Comparison of ENCODE assay signal across 16 cellular contexts in genomic region chr3:14429689-14430452, GRCh38. TPM values are rescaled to one million over a fixed set of nuclear protein-coding genes. Genes with fewer than 3 reads are reported as not detected.
A peak's percentile ranks its signal among the peaks of the same experiment; 100 is the strongest.
DNase-seq lines count a peak whose midpoint lies in the region; ATAC-seq, FAIRE-seq and TF ChIP-seq lines count a peak whose summit lies in the region.
"Had no signal": no experiment of that assay in that cellular context is flagged by ENCODE, and none has a peak within 500 bp of the region (broad histone marks: within the 10 kb centered on the region; RNA-seq: fewer than 3 reads in every experiment).

No MANE protein-coding gene starts in this region.

- TF ChIP-seq RAD21 in K562 (CRISPR knock-in tag; conservative IDR thresholded peaks at IDR 0.05 in 1 of 2, IDR thresholded peaks at IDR 0.05 in 1 of 2), result no peak

- H3K4me1 ChIP-seq in OCI-LY1 (ENCODE audit: insufficient read depth, low read length, severe bottlenecking), result peaks cover 99% of the 10 kb centered on the region
- H3K4me1 ChIP-seq in K562 (replicated peaks in 1 of 2; ENCODE audit: control insufficient read depth in 2 of 2, insufficient read depth in 2 of 2, low read length in 2 of 2), result peaks cover 50 to 57% of the 10 kb centered on the region in 2 experiments
- H3K4me1 ChIP-seq in psoas muscle, result peaks cover 83% of the 10 kb centered on the region
- H3K4me1 ChIP-seq: testis had no signal

- TF ChIP-seq EP300 in K562 (IDR thresholded peaks at IDR 0.05; ENCODE audit: low read length), result peak; percentile 50; the same call in 1 of the 2 replicates

- peak overlapping the region; percentile 19 for H3K4me3 Mint-ChIP-seq in T-helper 1 cell treated with Interleukin-12 subunit alpha and Interleukin-12 subunit beta and Interleukin-4 antibody, amounts not matched to agents 30 μg/mL and 1 μg/mL, for 36 hours

- FAIRE-seq in K562 (lab: Jason Lieb, UNC), result no peak
- FAIRE-seq: colon, H1 had no signal

- H3K36me3 Mint-ChIP-seq in T-helper 1 cell treated with Interleukin-12 subunit alpha and Interleukin-12 subunit beta and Interleukin-4 antibody, amounts not matched to agents 30 μg/mL and 1 μg/mL, for 36 hours (ENCODE audit: low read depth), result peaks cover 7% of the 10 kb centered on the region

- H3F3A ChIP-seq in OCI-LY1 (ENCODE audit: insufficient read depth, low read length), result no peaks in the 10 kb centered on the region; the same call in 1 of the 2 replicates

- no peaks in the 10 kb centered on the region for H3K36me3 ChIP-seq in OCI-LY1 (ENCODE audit: insufficient read depth, low read length)
- peaks cover 89% of the 10 kb centered on the region; the same call in 2 of the 3 replicates for H3K36me3 ChIP-seq in K562 (ENCODE audit: control insufficient read depth, insufficient read depth, low read length)
- no peaks in the 10 kb centered on the region for H3K36me3 ChIP-seq in psoas muscle (ENCODE audit: insufficient read depth in 1 of 2, low read depth in 1 of 2)

- H3K9ac ChIP-seq in OCI-LY1 (ENCODE audit: low read length) (peak overlapping the region; percentile 0; the same call in 1 of the 2 replicates), K562 (ENCODE audit: insufficient read depth in 1 of 2, low read depth in 2 of 2, low read length in 2 of 2) (peak overlapping the region in 1 of 2 experiments; percentile 49; a peak in 1 of 4 replicates)

- ATAC-seq in K562, result no peak
- ATAC-seq in psoas muscle, result no peak

- H3K9me1 ChIP-seq in K562 (ENCODE audit: control insufficient read depth, insufficient read depth, low read length), result peaks cover 10% of the 10 kb centered on the region

- H3K9me3 ChIP-seq in OCI-LY1 (ENCODE audit: low read length), result no peaks in the 10 kb centered on the region
- H3K9me3 ChIP-seq in K562 (replicated peaks; ENCODE audit: control insufficient read depth, insufficient read depth, low read depth, low read length), result no peaks in the 10 kb centered on the region
- H3K9me3 ChIP-seq in psoas muscle, result no peaks in the 10 kb centered on the region
- H3K9me3 ChIP-seq: testis had no signal

- H4K20me1 ChIP-seq in OCI-LY1 (ENCODE audit: insufficient read depth, low read length) (no peaks in the 10 kb centered on the region), K562 (replicated peaks; ENCODE audit: control insufficient read depth, insufficient read depth, low read length) (peaks cover 27% of the 10 kb centered on the region)

- H3K27ac Mint-ChIP-seq in T-helper 1 cell treated with Interleukin-12 subunit alpha and Interleukin-12 subunit beta and Interleukin-4 antibody, amounts not matched to agents 30 μg/mL and 1 μg/mL, for 36 hours, result peak overlapping the region; percentile 82

- no peak for TF ChIP-seq POLR2A in K562 (conservative IDR thresholded peaks at IDR 0.05)

- no peaks in the 10 kb centered on the region for H3K27me3 Mint-ChIP-seq in T-helper 1 cell treated with Interleukin-12 subunit alpha and Interleukin-12 subunit beta and Interleukin-4 antibody, amounts not matched to agents 30 μg/mL and 1 μg/mL, for 36 hours (ENCODE audit: low read depth)

- H3K4me2 ChIP-seq in OCI-LY1 (ENCODE audit: low read length) (no peak overlapping the region; the same call in 1 of the 2 replicates), K562 (ENCODE audit: insufficient read depth, low read length) (no peak overlapping the region)

- H2AFZ ChIP-seq in OCI-LY1 (ENCODE audit: low read length) (no peak overlapping the region), K562 (ENCODE audit: low read depth, low read length) (no peak overlapping the region)

- H3K27ac ChIP-seq in OCI-LY1 (ENCODE audit: low read depth, low read length, poor library complexity, severe bottlenecking), result peak overlapping the region; percentile 96
- H3K27ac ChIP-seq in K562 (ENCODE audit: extremely low read depth, low read depth, low read length), result peak overlapping the region; percentile 7; the same call in 1 of the 3 replicates
- peak overlapping the region; percentile 86 for H3K27ac ChIP-seq in psoas muscle
- H3K27ac ChIP-seq: 22Rv1, testis had no signal

- H3K79me2 ChIP-seq in OCI-LY1 (ENCODE audit: insufficient read depth, low read length) (0 out of 2 replicates have a peak, but pooled peaks cover 4% of the 10 kb centered on the region), K562 (ENCODE audit: control insufficient read depth, insufficient read depth, low read length) (peaks cover 99% of the 10 kb centered on the region)

- CTCF ChIA-PET in K562 (lab: Yijun Ruan, JAX; ENCODE audit: low intra/inter-chr PET ratio), result no interaction called here

- no peaks in the 10 kb centered on the region for H3K9me3 Mint-ChIP-seq in T-helper 1 cell treated with Interleukin-12 subunit alpha and Interleukin-12 subunit beta and Interleukin-4 antibody, amounts not matched to agents 30 μg/mL and 1 μg/mL, for 36 hours

- in situ Hi-C loops in K562 (cut with MboI), result no loop called here

- no peaks in the 10 kb centered on the region for H3K27me3 ChIP-seq in OCI-LY1 (ENCODE audit: insufficient read depth, low read length)
- no peaks in the 10 kb centered on the region for H3K27me3 ChIP-seq in K562 (ENCODE audit: control insufficient read depth in 2 of 2, insufficient read depth in 2 of 2, low read length in 2 of 2)
- no peaks in the 10 kb centered on the region for H3K27me3 ChIP-seq in psoas muscle (ENCODE audit: insufficient read depth in 3 of 3, low read length in 2 of 3)
- H3K27me3 ChIP-seq: testis had no signal

- no peak for TF ChIP-seq CTCF in OCI-LY1 (IDR thresholded peaks at IDR 0.05; ENCODE audit: low read length)
- no peak for TF ChIP-seq CTCF in K562 (IDR thresholded peaks at IDR 0.05 in 2 of 3, conservative IDR thresholded peaks at IDR 0.05 in 1 of 3; ENCODE audit: insufficient read depth in 2 of 3, low read depth in 1 of 3, low read length in 3 of 3)
- TF ChIP-seq CTCF in psoas muscle (IDR thresholded peaks at IDR 0.05), result no peak

- H3K4me1 Mint-ChIP-seq in T-helper 1 cell treated with Interleukin-12 subunit alpha and Interleukin-12 subunit beta and Interleukin-4 antibody, amounts not matched to agents 30 μg/mL and 1 μg/mL, for 36 hours (ENCODE audit: low read depth), result peaks cover 85% of the 10 kb centered on the region

- H3K4me3 ChIP-seq in OCI-LY1 (ENCODE audit: low read depth, low read length, poor library complexity, severe bottlenecking) (no peak overlapping the region), K562 (no peak overlapping the region), psoas muscle (no peak overlapping the region)
- H3K4me3 ChIP-seq: testis had no signal

- no TSS peak for BruUV-seq in K562 (replicated peaks; lab: Mats Ljungman, UMichigan)

- H3K9me2 ChIP-seq in OCI-LY1 (ENCODE audit: low read depth, low read length), result no peaks in the 10 kb centered on the region

- no peak for DNase-seq in T-helper 1 cell
- DNase-seq in K562 (ENCODE audit: extremely low read depth in 1 of 4, low spot score in 3 of 4), result peak; percentile 41 to 69 (median 49)
- no peak for DNase-seq in psoas muscle
- no peak for DNase-seq in Kasumi-1 (lab: John Stamatoyannopoulos, UW)
- DNase-seq in DMS 273 (lab: John Stamatoyannopoulos, UW; ENCODE audit: unreplicated experiment), result no peak
- DNase-seq in amygdala (lab: John Stamatoyannopoulos, UW), result no peak
- DNase-seq: DMS 273 treated with DMSO at 0.1 percent for 48 hours, NCI-H510A treated with DMSO at 0.1 percent for 48 hours, retina, SHP77, testis had no signal

- 31% methylated on average over 8 of the region's 8 CpGs for WGBS in K562 (ENCODE audit: insufficient coverage, low coverage, missing lambda C conversion rate)
- 82 to 93% (median 91%) methylated on average over 8 of the region's 8 CpGs for WGBS in psoas muscle, 3 donors

- intact Hi-C loops in K562 (cut with micrococcal nuclease), result loop anchor here (10.0 kb wide), 1 partner anchor 225 kb away; no protein-coding TSS in a partner anchor
- intact Hi-C loops in psoas muscle (cut with DNase I), result no loop called here

- POLR2A ChIA-PET in K562 (lab: Yijun Ruan, JAX), result interaction anchor here (0.6 to 2.7 kb wide), 6 partner anchors 9 to 96 kb away, joined by 3 to 7 read pairs (median 4); no protein-coding TSS in a partner anchor

TF ChIP-seq in K562, 482 proteins besides CTCF, POLR2A, EP300 and RAD21 (continues in another document):
- TF ChIP-seq TRIM24 (IDR thresholded peaks at IDR 0.05) (no peak), E2F5 (CRISPR knock-in tag; IDR thresholded peaks at IDR 0.05) (no peak), MCM2 (IDR thresholded peaks at IDR 0.05; ENCODE audit: low read depth) (no peak), SMAD2 (IDR thresholded peaks at IDR 0.05; ENCODE audit: low read depth, low read length) (no peak)

RNA-seq across cellular contexts. Expression of gene SLC6A6, which starts 27.5 kb away (rescaled TPM):
- 361 and 756 TPM in 2 replicates for total RNA-seq in K562 (2011; cell fraction: chromatin; rRNA removed; ENCODE audit: low replicate concordance)
- 315 and 326 TPM in 2 replicates for total RNA-seq in K562 (2011; cell fraction: nucleolus; rRNA removed)
- total RNA-seq in K562 (2011; cell fraction: nucleoplasm; rRNA removed), result 358 and 388 TPM in 2 replicates
- total RNA-seq in K562 (2014; rRNA removed) (106 and 223 TPM in 2 replicates), K562 (2014; rRNA removed; fragmentation: Illumina TruSeq; extraction: Trizol) (79.6 and 90.2 TPM in 2 replicates), K562 (2015; rRNA removed; fragmentation: Illumina TruSeq; extraction: Trizol) (91.9 and 93.2 TPM in 2 replicates), K562 (2021) (194 and 203 TPM in 2 replicates), psoas muscle (100 to 1,000 TPM in 1 of 4 donors, 10 to 100 TPM in 3; 10.3 to 104 (median 34.7) TPM)
- polyA plus RNA-seq in K562 (2011; rRNA removed) (71.4 and 100 TPM in 2 replicates), K562 (2014; fragmentation: Illumina TruSeq; extraction: Trizol) (121 and 139 TPM in 2 replicates), K562 (2014; fragmentation: Nextera tagmentation; extraction: Ambion mirVana) (10 to 100 TPM; 12.3 to 14.8 TPM), K562 (2014; rRNA removed) (111 and 129 TPM in 2 replicates), psoas muscle (10 to 100 TPM; 12.6 to 76.1 (median 52.8) TPM)
- 56.5 and 73.9 TPM in 2 replicates for polyA plus RNA-seq in K562 (2011; cell fraction: cytosol; rRNA removed)
- 434 and 457 TPM in 2 replicates for polyA plus RNA-seq in K562 (2011; cell fraction: nucleus; rRNA removed)
- polyA plus RNA-seq in K562 (2012), result 52.3 and 64.9 TPM in 2 replicates
- 75.5 and 106 TPM in 2 replicates for polyA minus RNA-seq in K562 (2011; rRNA and poly(A)+ RNA removed)
- polyA minus RNA-seq in K562 (2011; cell fraction: cytosol; rRNA and poly(A)+ RNA removed), result 40.8 and 83.0 TPM in 2 replicates
- 138 and 192 TPM in 2 replicates for polyA minus RNA-seq in K562 (2011; cell fraction: nucleus; rRNA and poly(A)+ RNA removed)

Comparison
In these comparisons a context has a peak if more than half of its experiments do, and no peak if none do; other contexts are left out.
1. DNase-seq: peak in K562 (4 of 4); none in T-helper 1 cell (0 of 5), psoas muscle (0 of 2), Kasumi-1 (0 of 2), DMS 273 (single experiment) and amygdala (0 of 56).
2. H3K27ac ChIP-seq: peak in every context shown above with its lines; median percentile 96 in OCI-LY1; 86 in psoas muscle; 7 in K562.